ENCODE assay signal across 2 cellular contexts in the genomic region with DNA sequence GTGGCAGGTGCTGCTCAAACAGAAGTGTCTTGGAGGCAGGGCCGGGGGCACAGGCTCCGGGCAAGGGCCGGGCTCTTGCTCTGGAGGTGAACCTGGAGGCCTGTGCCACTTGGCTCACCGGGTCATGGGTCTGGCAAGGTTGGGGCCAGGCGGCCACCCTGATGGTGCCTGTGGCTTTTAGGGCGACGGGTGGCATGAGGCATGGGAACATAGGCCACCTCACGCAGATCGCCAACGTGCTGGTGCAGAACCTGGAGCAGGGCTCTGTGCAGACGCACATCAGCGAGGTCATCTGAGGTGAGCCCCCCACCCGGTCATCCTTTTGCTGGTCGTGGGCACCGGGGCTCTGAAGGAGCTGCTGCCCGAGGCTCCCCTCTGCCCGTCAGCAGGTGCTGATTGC.
DNase-seq lines count a peak whose midpoint lies in the region; FAIRE-seq and TF ChIP-seq lines count a peak whose summit lies in the region.
"Not testable (repeated sequence)": the region's sequence is repeated elsewhere in the genome, so short reads cannot be mapped to it uniquely, and the experiment has no call there.

No MANE protein-coding gene starts in this region.

- not testable (repeated sequence) for H3K4me1 ChIP-seq in right atrium auricular region; kidney (ENCODE audit: control insufficient read depth in 1 of 2, insufficient read depth in 1 of 2, low read depth in 1 of 2, low read length in 2 of 2)

- not testable (repeated sequence) for H3K36me3 ChIP-seq in right atrium auricular region; kidney (ENCODE audit: control insufficient read depth in 1 of 2, insufficient read depth in 2 of 2, low read length in 2 of 2)

- not testable (repeated sequence) for H3K27me3 ChIP-seq in right atrium auricular region

- not testable (repeated sequence) for TF ChIP-seq CTCF in right atrium auricular region (IDR thresholded peaks at IDR 0.05); kidney (IDR thresholded peaks at IDR 0.05; ENCODE audit: borderline replicate concordance, extremely low read depth, insufficient read depth)

- not testable (repeated sequence) for H3K9ac ChIP-seq in kidney (ENCODE audit: low read length in 2 of 2)

- H3K4me3 ChIP-seq in right atrium auricular region; kidney (ENCODE audit: low read length in 2 of 2): not testable (repeated sequence)

- not testable (repeated sequence) for H3K27ac ChIP-seq in right atrium auricular region; kidney (ENCODE audit: low read depth in 2 of 2, low read length in 2 of 2)

- DNase-seq in right atrium auricular region (ENCODE audit: low spot score), result peak; percentile 50
- DNase-seq in kidney, result peak; percentile 58

- intact Hi-C loops in kidney (cut with DNase I), result not testable (repeated sequence)

- not testable (repeated sequence) for H3K9me3 ChIP-seq in right atrium auricular region; kidney (ENCODE audit: control insufficient read depth in 1 of 2, low read length in 2 of 2)

- FAIRE-seq in kidney (lab: Jason Lieb, UNC), result not testable (repeated sequence)
